Comparison of ENCODE assay signal across 9 cellular contexts in the genomic region with DNA sequence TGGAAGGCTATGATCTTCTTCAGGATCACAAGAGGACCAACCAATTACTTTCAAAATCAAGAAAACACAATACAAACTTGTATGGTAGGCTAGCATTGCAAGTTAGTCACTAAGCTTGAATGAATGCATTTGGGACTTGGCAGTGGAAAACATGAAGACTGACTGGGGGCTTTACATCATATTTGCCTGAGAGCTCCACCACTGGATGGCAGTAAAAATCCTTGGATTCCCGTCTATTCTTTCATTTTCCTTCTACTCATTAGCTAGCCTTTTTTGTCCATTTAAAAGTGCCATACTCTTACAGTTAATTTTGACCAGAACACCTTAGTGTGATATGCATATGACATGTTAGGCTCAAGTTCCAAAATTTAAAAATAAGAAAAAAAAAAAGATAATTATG.
DNase-seq lines count a peak whose midpoint lies in the region; ATAC-seq and TF ChIP-seq lines count a peak whose summit lies in the region.
"Had no signal": no experiment of that assay in that cellular context is flagged by ENCODE, and none has a peak within 500 bp of the region (broad histone marks: within the 10 kb centered on the region; RNA-seq: fewer than 3 reads in every experiment).

No MANE protein-coding gene starts in this region.

- no peaks in the 10 kb centered on the region for H3K4me1 Mint-ChIP-seq in Caco-2 (ENCODE audit: low read depth, unreplicated experiment)

- TF ChIP-seq CTCF in Caco-2 (IDR thresholded peaks at IDR 0.05; ENCODE audit: insufficient read depth in 1 of 2, low read depth in 1 of 2, low read length in 1 of 2, severe bottlenecking in 1 of 2, unreplicated experiment in 1 of 2), result peak; percentile 30 to 50
- peak; percentile 59 for TF ChIP-seq CTCF in astrocyte of the spinal cord (IDR thresholded peaks at IDR 0.05; ENCODE audit: low read depth, low read length)
- TF ChIP-seq CTCF in left lung (IDR thresholded peaks at IDR 0.05), result peak; percentile 24 to 32

- intact Hi-C loops in Caco-2 (cut with micrococcal nuclease; ENCODE audit: unreplicated experiment) (loop anchor here (1.0 to 10.0 kb wide), 4 partner anchors 28 to 252 kb away; a partner anchor contains a TSS), left lung (cut with DNase I) (no loop called here)

- peaks cover 3% of the 10 kb centered on the region for H3K27me3 Mint-ChIP-seq in Caco-2 (ENCODE audit: insufficient read depth, unreplicated experiment)

- no peak overlapping the region for H3K4me3 Mint-ChIP-seq in Caco-2 (ENCODE audit: unreplicated experiment)
- H3K4me3 Mint-ChIP-seq: T-helper 1 cell treated with Interleukin-12 subunit alpha and Interleukin-12 subunit beta and Interleukin-4 antibody, amounts not matched to agents 30 μg/mL and 1 μg/mL, for 36 hours had no signal

- no peaks in the 10 kb centered on the region for H3K36me3 ChIP-seq in Caco-2 (ENCODE audit: control insufficient read depth, insufficient read depth, low read length)
- no peaks in the 10 kb centered on the region for H3K36me3 ChIP-seq in left lung

- no peaks in the 10 kb centered on the region for H3K36me3 Mint-ChIP-seq in Caco-2 (ENCODE audit: insufficient read depth, unreplicated experiment)

- no peak overlapping the region for H3K27ac ChIP-seq in left lung

- POLR2A ChIA-PET in Caco-2 (lab: Charles Lee), result no interaction called here

- H3K4me1 ChIP-seq in Caco-2, result no peaks in the 10 kb centered on the region
- H3K4me1 ChIP-seq in left lung, result no peaks in the 10 kb centered on the region

- CTCF ChIA-PET in Caco-2 (lab: Charles Lee), result interaction anchor here (0.6 to 2.6 kb wide), 9 partner anchors 12 to 257 kb away, joined by 3 to 42 read pairs (median 4); no protein-coding TSS in a partner anchor

- peak in 1 of 2 experiments; percentile 46 for DNase-seq in Caco-2
- DNase-seq in HuH-7 (ENCODE audit: low spot score), result peak; percentile 50
- peak; percentile 77 for DNase-seq in astrocyte of the spinal cord (ENCODE audit: low read depth, low spot score)
- DNase-seq in left lung, result no peak
- no peak for DNase-seq in COLO668 (lab: John Stamatoyannopoulos, UW; ENCODE audit: unreplicated experiment)
- no peak for DNase-seq in NCI-H1436 treated with DMSO at 0.1 percent for 48 hours (lab: John Stamatoyannopoulos, UW)
- DNase-seq in COR-L47 (lab: John Stamatoyannopoulos, UW), result no peak

- peak; percentile 59 for ATAC-seq in left lung
- ATAC-seq in HG02763 (IDR thresholded peaks at IDR 0.05; ENCODE audit: unreplicated experiment), result no peak

- H3K9me3 ChIP-seq in Caco-2 (peaks cover 3% of the 10 kb centered on the region; the same call in 1 of the 2 replicates), left lung (peaks cover 0 to 8% of the 10 kb centered on the region in 2 donors)

- in situ Hi-C loops in astrocyte of the spinal cord (cut with HindIII; ENCODE audit: low sequenced_read_pairs), result no loop called here

- peaks cover 11% of the 10 kb centered on the region for H3K9me3 Mint-ChIP-seq in Caco-2 (ENCODE audit: unreplicated experiment)
- H3K9me3 Mint-ChIP-seq: T-helper 1 cell treated with Interleukin-12 subunit alpha and Interleukin-12 subunit beta and Interleukin-4 antibody, amounts not matched to agents 30 μg/mL and 1 μg/mL, for 36 hours had no signal

- no peak overlapping the region for H3K4me3 ChIP-seq in Caco-2 (ENCODE audit: low read depth, low read length)
- no peak overlapping the region for H3K4me3 ChIP-seq in astrocyte of the spinal cord (ENCODE audit: low read depth, low read length)
- no peak overlapping the region for H3K4me3 ChIP-seq in left lung

- H3K27ac Mint-ChIP-seq in Caco-2 (ENCODE audit: unreplicated experiment), result no peak overlapping the region
- H3K27ac Mint-ChIP-seq: T-helper 1 cell treated with Interleukin-12 subunit alpha and Interleukin-12 subunit beta and Interleukin-4 antibody, amounts not matched to agents 30 μg/mL and 1 μg/mL, for 36 hours had no signal

- BruUV-seq in Caco-2 (replicated peaks; lab: Mats Ljungman, UMichigan), result no TSS peak

- H3K27me3 ChIP-seq in Caco-2 (replicated peaks; ENCODE audit: control insufficient read depth, insufficient read depth, low read length) (no peaks in the 10 kb centered on the region), left lung (no peaks in the 10 kb centered on the region)

Comparison
In these comparisons a context has a peak if more than half of its experiments do, and no peak if none do; other contexts are left out.
1. DNase-seq: peak in HuH-7 (single experiment) and astrocyte of the spinal cord (single experiment); none in left lung (0 of 2), COLO668 (single experiment), NCI-H1436 treated with DMSO at 0.1 percent for 48 hours (single experiment) and COR-L47 (single experiment).
2. Peak in every context shown above with its lines, with median percentiles within 50 percentile points of each other: CTCF ChIP-seq.